In the genomic region with DNA sequence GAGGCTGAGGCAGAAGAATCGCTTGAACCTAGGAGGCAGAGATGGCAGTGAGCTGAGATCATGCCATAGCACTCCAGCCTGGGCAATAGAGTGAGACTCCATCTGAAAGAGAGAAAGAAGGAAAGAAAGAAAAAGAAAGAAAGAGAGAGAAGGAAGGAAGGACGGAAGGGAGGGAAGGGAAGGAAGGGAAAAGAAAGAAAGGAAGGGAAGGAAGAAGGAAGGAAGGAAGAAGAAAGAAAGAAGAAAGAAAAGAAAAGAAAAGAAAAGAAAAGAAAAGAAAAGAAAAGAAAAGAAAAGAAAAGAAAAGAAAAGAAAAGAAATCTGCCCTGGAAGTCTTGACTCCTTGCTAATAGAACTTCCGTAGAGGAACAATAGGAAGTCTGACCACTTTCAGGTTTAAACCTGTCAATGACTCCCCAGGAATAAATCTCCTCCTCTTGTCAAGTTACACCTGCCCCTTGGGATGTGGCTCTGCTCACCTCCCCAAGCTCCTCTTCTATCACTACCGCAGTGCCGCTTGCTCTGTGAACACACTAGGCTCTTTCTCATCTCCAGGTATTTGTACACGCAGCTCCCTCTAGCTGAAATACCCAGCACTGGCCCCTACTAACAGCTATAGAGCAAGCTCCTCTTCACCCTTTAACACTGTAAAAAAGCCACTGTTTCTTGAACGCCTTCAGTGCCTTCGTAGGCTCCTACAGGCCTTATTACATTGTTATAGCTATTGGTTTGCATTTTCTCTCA, we compare ENCODE assay signal across 16 cellular contexts.
DNase-seq lines count a peak whose midpoint lies in the region; ATAC-seq and TF ChIP-seq lines count a peak whose summit lies in the region.
"Had no signal": no experiment of that assay in that cellular context is flagged by ENCODE, and none has a peak within 500 bp of the region (broad histone marks: within the 10 kb centered on the region; RNA-seq: fewer than 3 reads in every experiment).

No MANE protein-coding gene starts in this region.

- H3K4me1 Mint-ChIP-seq in MCF 10A (ENCODE audit: insufficient read depth, unreplicated experiment) (no peaks in the 10 kb centered on the region), endodermal cell (peaks cover 26% of the 10 kb centered on the region)

- no peak overlapping the region for H3K9ac ChIP-seq in endodermal cell (ENCODE audit: extremely low read depth, low read length, poor library complexity, severe bottlenecking)
- H3K9ac ChIP-seq: SK-N-SH had no signal

- DNase-seq in MCF 10A (ENCODE audit: unreplicated experiment) (peak; percentile 20), breast epithelium (ENCODE audit: low spot score in 2 of 2) (no peak), NCI-H82 treated with DMSO at 0.1 percent for 48 hours (lab: John Stamatoyannopoulos, UW; ENCODE audit: unreplicated experiment) (peak; percentile 19), endodermal cell (peak; percentile 90), putamen (ENCODE audit: low spot score) (no peak)
- no peak for DNase-seq in activated CD4-positive, alpha-beta T cell treated with anti-CD3 and anti-CD28 coated beads, Interleukin-2, amount 50 U/mL, for 48 hours
- DNase-seq: activated B cell treated with CpG ODN at 0.5 μM for 24 hours, activated T-cell treated with anti-CD3 and anti-CD28 coated beads for 4 hours, Kasumi-1, NCI-H446 treated with DMSO at 0.1 percent for 48 hours, SK-N-SH, upper lobe of left lung had no signal

- no peak overlapping the region for H3K27ac Mint-ChIP-seq in MCF 10A (ENCODE audit: low read depth, unreplicated experiment)
- no peak overlapping the region for H3K27ac Mint-ChIP-seq in endodermal cell
- H3K27ac Mint-ChIP-seq: activated B cell treated with CpG ODN at 0.5 μM for 24 hours had no signal

- TF ChIP-seq CTCF in MCF 10A (IDR thresholded peaks at IDR 0.05; ENCODE audit: unreplicated experiment) (no peak), breast epithelium (IDR thresholded peaks at IDR 0.05) (no peak), endodermal cell (conservative IDR thresholded peaks at IDR 0.05) (peak; percentile 87)

- H3K9me3 Mint-ChIP-seq in MCF 10A (ENCODE audit: unreplicated experiment) = peaks cover 4% of the 10 kb centered on the region
- peaks cover 5% of the 10 kb centered on the region for H3K9me3 Mint-ChIP-seq in endodermal cell

- TF ChIP-seq POLR2A in breast epithelium (IDR thresholded peaks at IDR 0.05) = no peak

- H3K4me3 ChIP-seq in breast epithelium (no peak overlapping the region), endodermal cell (ENCODE audit: low read length) (no peak overlapping the region)
- H3K4me3 ChIP-seq: gastroesophageal sphincter, upper lobe of left lung had no signal

- POLR2A ChIA-PET in MCF 10A (lab: Yijun Ruan, JAX) = interaction anchor here (1.5 kb wide), 1 partner anchor 773 kb away, joined by 4 read pairs; the partner anchor contains the start of gene TBX3

- H3K4me1 ChIP-seq in breast epithelium = no peaks in the 10 kb centered on the region
- H3K4me1 ChIP-seq in endodermal cell (ENCODE audit: control insufficient read depth, insufficient read depth, low read length) = peaks cover 2% of the 10 kb centered on the region

- ATAC-seq in HG02678 (IDR thresholded peaks at IDR 0.05; ENCODE audit: unreplicated experiment) (no peak), GM21360 (IDR thresholded peaks at IDR 0.05; ENCODE audit: unreplicated experiment) (no peak)
- ATAC-seq: gastroesophageal sphincter had no signal

- BruUV-seq in MCF 10A (replicated peaks; lab: Mats Ljungman, UMichigan) = no TSS peak

- 70 to 76% methylated on average over 4 to 8 of the region's 8 CpGs for WGBS in endodermal cell (ENCODE audit: insufficient coverage in 1 of 2, insufficient read length in 1 of 2), 2 experiments

- H3K27ac ChIP-seq in breast epithelium (no peak overlapping the region), endodermal cell (ENCODE audit: low read depth, low read length) (no peak overlapping the region)
- H3K27ac ChIP-seq: gastroesophageal sphincter, neutrophil, upper lobe of left lung had no signal

- H3K4me3 Mint-ChIP-seq in MCF 10A (ENCODE audit: unreplicated experiment) = no peak overlapping the region
- no peak overlapping the region for H3K4me3 Mint-ChIP-seq in endodermal cell
- H3K4me3 Mint-ChIP-seq: activated B cell treated with CpG ODN at 0.5 μM for 24 hours had no signal

- H3K27me3 Mint-ChIP-seq in MCF 10A (ENCODE audit: insufficient read depth, unreplicated experiment) = peaks cover 10% of the 10 kb centered on the region
- H3K27me3 Mint-ChIP-seq in endodermal cell (ENCODE audit: insufficient read depth) = peaks cover 12% of the 10 kb centered on the region

- H3K27me3 ChIP-seq in breast epithelium (no peaks in the 10 kb centered on the region), endodermal cell (ENCODE audit: control insufficient read depth, insufficient read depth, low read length, poor library complexity, severe bottlenecking) (peaks cover 9% of the 10 kb centered on the region)
- H3K27me3 ChIP-seq: upper lobe of left lung had no signal

- H3K36me3 ChIP-seq in breast epithelium (no peaks in the 10 kb centered on the region), endodermal cell (ENCODE audit: control insufficient read depth, insufficient read depth, low read length) (no peaks in the 10 kb centered on the region)
- H3K36me3 ChIP-seq: gastroesophageal sphincter, neutrophil, upper lobe of left lung had no signal

- CTCF ChIA-PET in MCF 10A (lab: Yijun Ruan, JAX) = interaction anchor here (0.6 to 0.9 kb wide), 4 partner anchors 120 to 760 kb away, joined by 3 read pairs; no protein-coding TSS in a partner anchor

- intact Hi-C loops in MCF 10A (cut with micrococcal nuclease) (loop anchor here (1.0 to 5.0 kb wide), 2 partner anchors 775 to 789 kb away; partner anchors contain the start of gene TBX3), breast epithelium (cut with DNase I; ENCODE audit: low total_unique reads) (no loop called here)

- H3K9me3 ChIP-seq in breast epithelium (no peaks in the 10 kb centered on the region), endodermal cell (ENCODE audit: control insufficient read depth, low read length) (peaks cover 12% of the 10 kb centered on the region)
- H3K9me3 ChIP-seq: gastroesophageal sphincter, neutrophil, upper lobe of left lung had no signal

- H3K36me3 Mint-ChIP-seq in MCF 10A (ENCODE audit: insufficient read depth, unreplicated experiment) = no peaks in the 10 kb centered on the region
- no peaks in the 10 kb centered on the region for H3K36me3 Mint-ChIP-seq in endodermal cell (ENCODE audit: low read depth)

Comparison
In these comparisons a context has a peak if more than half of its experiments do, and no peak if none do; other contexts are left out.
1. DNase-seq: peak in MCF 10A (single experiment), NCI-H82 treated with DMSO at 0.1 percent for 48 hours (single experiment) and endodermal cell (single experiment); none in breast epithelium (0 of 2), activated CD4-positive, alpha-beta T cell treated with anti-CD3 and anti-CD28 coated beads, Interleukin-2, amount 50 U/mL, for 48 hours (0 of 2) and putamen (single experiment).